ENCODE assay signal across 23 cellular contexts in genomic region chr3:36447063-36447462, GRCh38.
"Had no signal": no experiment of that assay in that cellular context is flagged by ENCODE, and none has a peak within 500 bp of the region (broad histone marks: within the 10 kb centered on the region; RNA-seq: fewer than 3 reads in every experiment).

No MANE protein-coding gene starts in this region.

- ATAC-seq: activated CD4-positive, alpha-beta T cell treated with anti-CD3 and anti-CD28 coated beads for 36 hours; activated T-cell treated with anti-CD3 and anti-CD28 coated beads, Interleukin-2, amount 50 U/mL, for 72 hours; body of pancreas; left lung; natural killer cell treated with Interleukin-12 subunit alpha and Interleukin-12 subunit beta and Interleukin-15 and Interleukin-18, amount 100 ng/mL, for 72 hours; WTC11 had no signal

- H3K9me3 ChIP-seq: body of pancreas, left lung, neutrophil, ovary, prostate gland, tibial artery had no signal

- H3K4me3 ChIP-seq: body of pancreas, cardiac muscle cell, hepatocyte, left lung, ovary, prostate gland, tibial artery had no signal

- H3K27ac ChIP-seq: body of pancreas, cardiac muscle cell, epithelial cell of prostate, hepatocyte, left lung, neutrophil, ovary, prostate gland, tibial artery had no signal

- H3K4me1 ChIP-seq: body of pancreas, left lung, prostate gland had no signal

- H3K27me3 ChIP-seq: body of pancreas, cardiac muscle cell, hepatocyte, left lung, neutrophil, ovary, tibial artery had no signal

- H3K36me3 ChIP-seq: cardiac muscle cell, left lung, neutrophil, ovary, prostate gland had no signal

- H2AFZ ChIP-seq: hepatocyte had no signal

- H3K4me2 ChIP-seq: hepatocyte had no signal

- DNase-seq: activated CD4-positive, alpha-beta T cell treated with anti-CD3 and anti-CD28 coated beads for 36 hours; activated CD4-positive, alpha-beta T cell treated with anti-CD3 and anti-CD28 coated beads, Interleukin-2, amount 50 U/mL, for 48 hours; activated CD8-positive, alpha-beta memory T cell treated with anti-CD3 and anti-CD28 coated beads, Interleukin-2, amount 50 U/mL, for 48 hours; activated effector memory CD4-positive, alpha-beta T cell treated with anti-CD3 and anti-CD28 coated beads, Interleukin-2, amount 50 U/mL, for 16 hours; activated T-cell treated with anti-CD3 and anti-CD28 coated beads, Interleukin-2, amount 50 U/mL, for 72 hours; anterior cingulate cortex; body of pancreas; cortex of kidney; immature natural killer cell; left lung; midbrain; ovary; stimulated activated CD4-positive, alpha-beta T cell treated with anti-CD3 and anti-CD28 coated beads, Interleukin-4, amount 100 ng/mL, for 4 hours; substantia nigra; T-helper 1 cell; tibial artery had no signal
